1 cellular context compared by ENCODE assay signal in genomic region chrX:71068052-71068918, GRCh38.
A peak's percentile ranks its signal among the peaks of the same experiment; 100 is the strongest.
TF ChIP-seq lines count a peak whose summit lies in the region.

TSS of gene SNX12 (minus strand) at chrX:71068334. CDS start at chrX:71068306, 28 bp downstream.

TF ChIP-seq in HepG2, 621 proteins besides CTCF, POLR2A, EP300 and RAD21 (continued from another document and continues in another):
- TF ChIP-seq, protein P1, sequence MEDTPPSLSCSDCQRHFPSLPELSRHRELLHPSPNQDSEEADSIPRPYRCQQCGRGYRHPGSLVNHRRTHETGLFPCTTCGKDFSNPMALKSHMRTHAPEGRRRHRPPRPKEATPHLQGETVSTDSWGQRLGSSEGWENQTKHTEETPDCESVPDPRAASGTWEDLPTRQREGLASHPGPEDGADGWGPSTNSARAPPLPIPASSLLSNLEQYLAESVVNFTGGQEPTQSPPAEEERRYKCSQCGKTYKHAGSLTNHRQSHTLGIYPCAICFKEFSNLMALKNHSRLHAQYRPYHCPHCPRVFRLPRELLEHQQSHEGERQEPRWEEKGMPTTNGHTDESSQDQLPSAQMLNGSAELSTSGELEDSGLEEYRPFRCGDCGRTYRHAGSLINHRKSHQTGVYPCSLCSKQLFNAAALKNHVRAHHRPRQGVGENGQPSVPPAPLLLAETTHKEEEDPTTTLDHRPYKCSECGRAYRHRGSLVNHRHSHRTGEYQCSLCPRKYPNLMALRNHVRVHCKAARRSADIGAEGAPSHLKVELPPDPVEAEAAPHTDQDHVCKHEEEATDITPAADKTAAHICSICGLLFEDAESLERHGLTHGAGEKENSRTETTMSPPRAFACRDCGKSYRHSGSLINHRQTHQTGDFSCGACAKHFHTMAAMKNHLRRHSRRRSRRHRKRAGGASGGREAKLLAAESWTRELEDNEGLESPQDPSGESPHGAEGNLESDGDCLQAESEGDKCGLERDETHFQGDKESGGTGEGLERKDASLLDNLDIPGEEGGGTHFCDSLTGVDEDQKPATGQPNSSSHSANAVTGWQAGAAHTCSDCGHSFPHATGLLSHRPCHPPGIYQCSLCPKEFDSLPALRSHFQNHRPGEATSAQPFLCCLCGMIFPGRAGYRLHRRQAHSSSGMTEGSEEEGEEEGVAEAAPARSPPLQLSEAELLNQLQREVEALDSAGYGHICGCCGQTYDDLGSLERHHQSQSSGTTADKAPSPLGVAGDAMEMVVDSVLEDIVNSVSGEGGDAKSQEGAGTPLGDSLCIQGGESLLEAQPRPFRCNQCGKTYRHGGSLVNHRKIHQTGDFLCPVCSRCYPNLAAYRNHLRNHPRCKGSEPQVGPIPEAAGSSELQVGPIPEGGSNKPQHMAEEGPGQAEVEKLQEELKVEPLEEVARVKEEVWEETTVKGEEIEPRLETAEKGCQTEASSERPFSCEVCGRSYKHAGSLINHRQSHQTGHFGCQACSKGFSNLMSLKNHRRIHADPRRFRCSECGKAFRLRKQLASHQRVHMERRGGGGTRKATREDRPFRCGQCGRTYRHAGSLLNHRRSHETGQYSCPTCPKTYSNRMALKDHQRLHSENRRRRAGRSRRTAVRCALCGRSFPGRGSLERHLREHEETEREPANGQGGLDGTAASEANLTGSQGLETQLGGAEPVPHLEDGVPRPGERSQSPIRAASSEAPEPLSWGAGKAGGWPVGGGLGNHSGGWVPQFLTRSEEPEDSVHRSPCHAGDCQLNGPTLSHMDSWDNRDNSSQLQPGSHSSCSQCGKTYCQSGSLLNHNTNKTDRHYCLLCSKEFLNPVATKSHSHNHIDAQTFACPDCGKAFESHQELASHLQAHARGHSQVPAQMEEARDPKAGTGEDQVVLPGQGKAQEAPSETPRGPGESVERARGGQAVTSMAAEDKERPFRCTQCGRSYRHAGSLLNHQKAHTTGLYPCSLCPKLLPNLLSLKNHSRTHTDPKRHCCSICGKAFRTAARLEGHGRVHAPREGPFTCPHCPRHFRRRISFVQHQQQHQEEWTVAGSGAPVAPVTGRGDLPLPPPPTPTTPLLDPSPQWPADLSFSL (CRISPR knock-in tag; IDR thresholded peaks at IDR 0.05), result no peak
- no peak for TF ChIP-seq ZNF768 (CRISPR knock-in tag; IDR thresholded peaks at IDR 0.05)
- no peak for TF ChIP-seq JUN (CRISPR knock-in tag; IDR thresholded peaks at IDR 0.05)
- no peak for TF ChIP-seq ZNF430 (CRISPR knock-in tag; IDR thresholded peaks at IDR 0.05)
- no peak for TF ChIP-seq THRA (CRISPR knock-in tag; IDR thresholded peaks at IDR 0.05; ENCODE audit: borderline replicate concordance)
- TF ChIP-seq ZSCAN22 (CRISPR knock-in tag; IDR thresholded peaks at IDR 0.05), result no peak
- TF ChIP-seq ZNF44 (CRISPR knock-in tag; IDR thresholded peaks at IDR 0.05), result no peak
- TF ChIP-seq CEBPG (CRISPR knock-in tag; IDR thresholded peaks at IDR 0.05), result no peak
- TF ChIP-seq ZNF121 (CRISPR knock-in tag; IDR thresholded peaks at IDR 0.05), result no peak
- TF ChIP-seq ZNF263 (CRISPR knock-in tag; IDR thresholded peaks at IDR 0.05), result peak; percentile 76; the same call in 1 of the 2 replicates
- TF ChIP-seq NFE2 (CRISPR knock-in tag; IDR thresholded peaks at IDR 0.05), result no peak
- TF ChIP-seq EHMT2 (IDR thresholded peaks at IDR 0.05; ENCODE audit: borderline replicate concordance, low read depth, low read length), result no peak
- no peak for TF ChIP-seq MED13 (CRISPR knock-in tag; IDR thresholded peaks at IDR 0.05)
- 0 out of 2 replicates have a peak, but pooled peaks have one; percentile 47 for TF ChIP-seq ZNF607 (CRISPR knock-in tag; IDR thresholded peaks at IDR 0.05; ENCODE audit: borderline replicate concordance)
- no peak for TF ChIP-seq ZSCAN12 (CRISPR knock-in tag; IDR thresholded peaks at IDR 0.05)
- no peak for TF ChIP-seq ZNF570 (CRISPR knock-in tag; IDR thresholded peaks at IDR 0.05; ENCODE audit: borderline replicate concordance)
- TF ChIP-seq ZNF567 (CRISPR knock-in tag; IDR thresholded peaks at IDR 0.05; ENCODE audit: borderline replicate concordance), result no peak
- TF ChIP-seq, protein P2, sequence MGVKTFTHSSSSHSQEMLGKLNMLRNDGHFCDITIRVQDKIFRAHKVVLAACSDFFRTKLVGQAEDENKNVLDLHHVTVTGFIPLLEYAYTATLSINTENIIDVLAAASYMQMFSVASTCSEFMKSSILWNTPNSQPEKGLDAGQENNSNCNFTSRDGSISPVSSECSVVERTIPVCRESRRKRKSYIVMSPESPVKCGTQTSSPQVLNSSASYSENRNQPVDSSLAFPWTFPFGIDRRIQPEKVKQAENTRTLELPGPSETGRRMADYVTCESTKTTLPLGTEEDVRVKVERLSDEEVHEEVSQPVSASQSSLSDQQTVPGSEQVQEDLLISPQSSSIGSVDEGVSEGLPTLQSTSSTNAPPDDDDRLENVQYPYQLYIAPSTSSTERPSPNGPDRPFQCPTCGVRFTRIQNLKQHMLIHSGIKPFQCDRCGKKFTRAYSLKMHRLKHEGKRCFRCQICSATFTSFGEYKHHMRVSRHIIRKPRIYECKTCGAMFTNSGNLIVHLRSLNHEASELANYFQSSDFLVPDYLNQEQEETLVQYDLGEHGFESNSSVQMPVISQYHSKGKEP (CRISPR knock-in tag; IDR thresholded peaks at IDR 0.05), result no peak
- peak; percentile 91 for TF ChIP-seq RFX5 (IDR thresholded peaks at IDR 0.05; ENCODE audit: low read depth, low read length)
- TF ChIP-seq, protein P3, sequence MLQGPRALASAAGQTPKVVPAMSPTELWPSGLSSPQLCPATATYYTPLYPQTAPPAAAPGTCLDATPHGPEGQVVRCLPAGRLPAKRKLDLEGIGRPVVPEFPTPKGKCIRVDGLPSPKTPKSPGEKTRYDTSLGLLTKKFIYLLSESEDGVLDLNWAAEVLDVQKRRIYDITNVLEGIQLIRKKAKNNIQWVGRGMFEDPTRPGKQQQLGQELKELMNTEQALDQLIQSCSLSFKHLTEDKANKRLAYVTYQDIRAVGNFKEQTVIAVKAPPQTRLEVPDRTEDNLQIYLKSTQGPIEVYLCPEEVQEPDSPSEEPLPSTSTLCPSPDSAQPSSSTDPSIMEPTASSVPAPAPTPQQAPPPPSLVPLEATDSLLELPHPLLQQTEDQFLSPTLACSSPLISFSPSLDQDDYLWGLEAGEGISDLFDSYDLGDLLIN (CRISPR knock-in tag; IDR thresholded peaks at IDR 0.05; ENCODE audit: borderline replicate concordance), result no peak
- no peak for TF ChIP-seq ZBTB42 (CRISPR knock-in tag; IDR thresholded peaks at IDR 0.05)
- TF ChIP-seq GMEB2 (CRISPR knock-in tag; IDR thresholded peaks at IDR 0.05; ENCODE audit: low read depth), result peak; percentile 97
- 0 out of 2 replicates have a peak, but pooled peaks have one; percentile 25 for TF ChIP-seq ZBTB25 (CRISPR knock-in tag; IDR thresholded peaks at IDR 0.05)
- no peak for TF ChIP-seq PCBP2 (optimal IDR thresholded peaks at IDR 0.05; ENCODE audit: low read depth, low read length, poor library complexity, severe bottlenecking)
- peak; percentile 42; the same call in 1 of the 2 replicates for TF ChIP-seq MED1 (CRISPR knock-in tag; IDR thresholded peaks at IDR 0.05)
- TF ChIP-seq MIER3 (CRISPR knock-in tag; IDR thresholded peaks at IDR 0.05; ENCODE audit: borderline replicate concordance), result no peak
- TF ChIP-seq HNRNPL (IDR thresholded peaks at IDR 0.05; ENCODE audit: low read depth, low read length), result no peak
- TF ChIP-seq NCOA2 (CRISPR knock-in tag; IDR thresholded peaks at IDR 0.05), result no peak
- peak; percentile 29; the same call in 1 of the 2 replicates for TF ChIP-seq ZNF772 (CRISPR knock-in tag; IDR thresholded peaks at IDR 0.05)
- TF ChIP-seq ZNF124 (CRISPR knock-in tag; IDR thresholded peaks at IDR 0.05), result 0 out of 2 replicates have a peak, but pooled peaks have one; percentile 36
- TF ChIP-seq ZNF451 (CRISPR knock-in tag; IDR thresholded peaks at IDR 0.05), result no peak
- TF ChIP-seq BRD4 (CRISPR knock-in tag; IDR thresholded peaks at IDR 0.05), result no peak
- peak; percentile 58 for TF ChIP-seq PATZ1 (CRISPR knock-in tag; IDR thresholded peaks at IDR 0.05)
- no peak for TF ChIP-seq ZZZ3 (CRISPR knock-in tag; IDR thresholded peaks at IDR 0.05; ENCODE audit: borderline replicate concordance)
- TF ChIP-seq THYN1 (CRISPR knock-in tag; IDR thresholded peaks at IDR 0.05; ENCODE audit: borderline replicate concordance, low read depth), result no peak
- TF ChIP-seq CC2D1A (CRISPR knock-in tag; IDR thresholded peaks at IDR 0.05), result no peak
- TF ChIP-seq ZMYM4 (CRISPR knock-in tag; IDR thresholded peaks at IDR 0.05), result peak; percentile 86
- TF ChIP-seq ZNF615 (CRISPR knock-in tag; IDR thresholded peaks at IDR 0.05; ENCODE audit: borderline replicate concordance), result no peak
- TF ChIP-seq, protein P4, sequence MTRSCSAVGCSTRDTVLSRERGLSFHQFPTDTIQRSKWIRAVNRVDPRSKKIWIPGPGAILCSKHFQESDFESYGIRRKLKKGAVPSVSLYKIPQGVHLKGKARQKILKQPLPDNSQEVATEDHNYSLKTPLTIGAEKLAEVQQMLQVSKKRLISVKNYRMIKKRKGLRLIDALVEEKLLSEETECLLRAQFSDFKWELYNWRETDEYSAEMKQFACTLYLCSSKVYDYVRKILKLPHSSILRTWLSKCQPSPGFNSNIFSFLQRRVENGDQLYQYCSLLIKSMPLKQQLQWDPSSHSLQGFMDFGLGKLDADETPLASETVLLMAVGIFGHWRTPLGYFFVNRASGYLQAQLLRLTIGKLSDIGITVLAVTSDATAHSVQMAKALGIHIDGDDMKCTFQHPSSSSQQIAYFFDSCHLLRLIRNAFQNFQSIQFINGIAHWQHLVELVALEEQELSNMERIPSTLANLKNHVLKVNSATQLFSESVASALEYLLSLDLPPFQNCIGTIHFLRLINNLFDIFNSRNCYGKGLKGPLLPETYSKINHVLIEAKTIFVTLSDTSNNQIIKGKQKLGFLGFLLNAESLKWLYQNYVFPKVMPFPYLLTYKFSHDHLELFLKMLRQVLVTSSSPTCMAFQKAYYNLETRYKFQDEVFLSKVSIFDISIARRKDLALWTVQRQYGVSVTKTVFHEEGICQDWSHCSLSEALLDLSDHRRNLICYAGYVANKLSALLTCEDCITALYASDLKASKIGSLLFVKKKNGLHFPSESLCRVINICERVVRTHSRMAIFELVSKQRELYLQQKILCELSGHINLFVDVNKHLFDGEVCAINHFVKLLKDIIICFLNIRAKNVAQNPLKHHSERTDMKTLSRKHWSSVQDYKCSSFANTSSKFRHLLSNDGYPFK (CRISPR knock-in tag; IDR thresholded peaks at IDR 0.05; ENCODE audit: borderline replicate concordance), result peak; percentile 53; the same call in 1 of the 2 replicates
- no peak for TF ChIP-seq ZNF253 (CRISPR knock-in tag; IDR thresholded peaks at IDR 0.05; ENCODE audit: borderline replicate concordance)
- no peak for TF ChIP-seq ZSCAN31 (CRISPR knock-in tag; IDR thresholded peaks at IDR 0.05; ENCODE audit: low read depth)
- TF ChIP-seq, protein P5, sequence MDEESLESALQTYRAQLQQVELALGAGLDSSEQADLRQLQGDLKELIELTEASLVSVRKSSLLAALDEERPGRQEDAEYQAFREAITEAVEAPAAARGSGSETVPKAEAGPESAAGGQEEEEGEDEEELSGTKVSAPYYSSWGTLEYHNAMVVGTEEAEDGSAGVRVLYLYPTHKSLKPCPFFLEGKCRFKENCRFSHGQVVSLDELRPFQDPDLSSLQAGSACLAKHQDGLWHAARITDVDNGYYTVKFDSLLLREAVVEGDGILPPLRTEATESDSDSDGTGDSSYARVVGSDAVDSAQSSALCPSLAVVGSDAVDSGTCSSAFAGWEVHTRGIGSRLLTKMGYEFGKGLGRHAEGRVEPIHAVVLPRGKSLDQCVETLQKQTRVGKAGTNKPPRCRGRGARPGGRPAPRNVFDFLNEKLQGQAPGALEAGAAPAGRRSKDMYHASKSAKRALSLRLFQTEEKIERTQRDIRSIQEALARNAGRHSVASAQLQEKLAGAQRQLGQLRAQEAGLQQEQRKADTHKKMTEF (CRISPR knock-in tag; IDR thresholded peaks at IDR 0.05), result no peak
- TF ChIP-seq SCMH1 (CRISPR knock-in tag; IDR thresholded peaks at IDR 0.05; ENCODE audit: borderline replicate concordance), result no peak
- TF ChIP-seq YEATS2 (CRISPR knock-in tag; IDR thresholded peaks at IDR 0.05; ENCODE audit: borderline replicate concordance), result peak; percentile 83
- TF ChIP-seq CENPX (CRISPR knock-in tag; IDR thresholded peaks at IDR 0.05), result no peak
- TF ChIP-seq XBP1 (CRISPR knock-in tag; IDR thresholded peaks at IDR 0.05), result no peak
- TF ChIP-seq SOX5 (CRISPR knock-in tag; IDR thresholded peaks at IDR 0.05; ENCODE audit: borderline replicate concordance), result peak; percentile 33; the same call in 1 of the 2 replicates
